8 cellular contexts compared by ENCODE assay signal in the genomic region with DNA sequence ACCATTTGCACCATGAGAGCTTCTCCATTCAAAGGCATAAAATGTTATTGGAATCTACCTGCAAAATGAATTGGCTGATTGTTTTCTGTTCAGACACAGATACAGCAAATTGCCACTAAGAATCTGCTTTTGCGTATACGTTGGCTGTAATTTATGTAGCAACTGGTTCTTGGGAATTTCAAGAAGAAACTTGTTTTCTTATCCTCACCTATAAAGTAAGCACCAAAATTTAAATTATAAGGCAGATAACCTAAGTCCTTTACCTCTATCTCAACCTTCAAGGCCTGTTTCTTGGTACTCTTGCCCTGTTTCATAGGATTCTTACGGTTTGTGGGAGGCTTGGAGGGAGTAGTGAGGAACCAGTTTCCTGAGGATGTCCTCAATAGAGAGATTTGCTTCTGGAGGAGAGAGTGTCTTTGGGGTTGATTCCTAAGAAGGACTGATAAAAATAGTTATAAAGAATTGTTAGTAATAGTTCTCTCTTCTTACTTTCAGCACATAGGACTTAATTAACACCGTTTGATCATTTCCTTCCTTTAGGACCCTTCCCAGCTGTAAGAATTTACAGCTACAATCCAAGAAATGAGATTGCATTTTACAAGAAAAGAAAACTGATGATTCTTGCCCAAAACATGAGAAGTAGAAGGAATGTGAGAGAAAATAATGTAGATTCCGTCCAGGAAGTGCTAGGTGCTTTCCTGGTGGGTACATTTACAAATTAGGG. TPM values are rescaled to one million over a fixed set of nuclear protein-coding genes. Genes with fewer than 3 reads are reported as not detected.
DNase-seq lines count a peak whose midpoint lies in the region; ATAC-seq, FAIRE-seq and TF ChIP-seq lines count a peak whose summit lies in the region.

No MANE protein-coding gene starts in this region.

- no peaks in the 10 kb centered on the region for H3K9me2 ChIP-seq in Loucy (replicated peaks; ENCODE audit: low read depth, low read length)

- H3K9ac ChIP-seq in Loucy (ENCODE audit: low read depth, low read length, poor library complexity, severe bottlenecking) = peak overlapping the region; percentile 92

- peaks cover 69 to 84% (median 79%) of the 10 kb centered on the region in 3 donors for H3K4me1 Mint-ChIP-seq in CD8-positive, alpha-beta memory T cell
- peaks cover 25% of the 10 kb centered on the region for H3K4me1 Mint-ChIP-seq in nephron progenitor cell

- POLR2A ChIA-PET in CD8-positive, alpha-beta memory T cell (lab: Charles Lee) = interaction anchor here (0.8 to 1.1 kb wide), 3 partner anchors 8 to 532 kb away, joined by 3 read pairs; a partner anchor contains a TSS

- no peak overlapping the region for H3K27ac ChIP-seq in CD8-positive, alpha-beta memory T cell (ENCODE audit: low read depth, low read length)
- H3K27ac ChIP-seq in breast epithelium = peak overlapping the region; percentile 40 to 94

- peaks cover 0 to 14% (median 1%) of the 10 kb centered on the region in 3 donors for H3K36me3 Mint-ChIP-seq in CD8-positive, alpha-beta memory T cell
- no peaks in the 10 kb centered on the region for H3K36me3 Mint-ChIP-seq in nephron progenitor cell (ENCODE audit: low read depth)

- ATAC-seq in GM18868 (IDR thresholded peaks at IDR 0.05; ENCODE audit: unreplicated experiment) (no peak), HG02973 (IDR thresholded peaks at IDR 0.05; ENCODE audit: unreplicated experiment) (no peak)

- H3K27me3 Mint-ChIP-seq in CD8-positive, alpha-beta memory T cell = no peaks in the 10 kb centered on the region
- H3K27me3 Mint-ChIP-seq in nephron progenitor cell (ENCODE audit: low read depth, poor library complexity) = peaks cover 62% of the 10 kb centered on the region

- no peaks in the 10 kb centered on the region for H3K27me3 ChIP-seq in CD8-positive, alpha-beta memory T cell (ENCODE audit: insufficient read depth, low read length, poor library complexity, severe bottlenecking)
- H3K27me3 ChIP-seq in Loucy (ENCODE audit: insufficient read depth, low read length, poor library complexity, severe bottlenecking) = no peaks in the 10 kb centered on the region
- no peaks in the 10 kb centered on the region for H3K27me3 ChIP-seq in breast epithelium

- intact Hi-C loops in breast epithelium (cut with DNase I; ENCODE audit: low total_unique reads) = no loop called here

- peaks cover 9% of the 10 kb centered on the region; the same call in 1 of the 2 replicates for H3F3A ChIP-seq in Loucy (ENCODE audit: low read depth)

- CTCF ChIA-PET in CD8-positive, alpha-beta memory T cell (lab: Charles Lee) = interaction anchor here (0.9 to 2.0 kb wide), 5 partner anchors 10 to 51 kb away, joined by 3 to 6 read pairs (median 3); no protein-coding TSS in a partner anchor

- H3K9me3 ChIP-seq in CD8-positive, alpha-beta memory T cell (ENCODE audit: low read length) = no peaks in the 10 kb centered on the region
- H3K9me3 ChIP-seq in Loucy (ENCODE audit: insufficient read depth, low read depth, low read length) (no peaks in the 10 kb centered on the region), breast epithelium (no peaks in the 10 kb centered on the region)

- H2AFZ ChIP-seq in Loucy (ENCODE audit: low read length) = no peak overlapping the region

- peaks cover 0 to 2% (median 0%) of the 10 kb centered on the region in 5 donors for H3K9me3 Mint-ChIP-seq in CD8-positive, alpha-beta memory T cell
- H3K9me3 Mint-ChIP-seq in nephron progenitor cell = no peaks in the 10 kb centered on the region

- peak overlapping the region; percentile 79 to 98 (median 94) for H3K27ac Mint-ChIP-seq in CD8-positive, alpha-beta memory T cell
- no peak overlapping the region for H3K27ac Mint-ChIP-seq in nephron progenitor cell

- H3K4me3 Mint-ChIP-seq in CD8-positive, alpha-beta memory T cell = peak overlapping the region; percentile 93 to 100 (median 98)
- H3K4me3 Mint-ChIP-seq in nephron progenitor cell = peak overlapping the region; percentile 93

- TF ChIP-seq POLR2A in breast epithelium (IDR thresholded peaks at IDR 0.05) = no peak

- H3K36me3 ChIP-seq in CD8-positive, alpha-beta memory T cell (ENCODE audit: insufficient read depth, low read length) = no peaks in the 10 kb centered on the region
- H3K36me3 ChIP-seq in Loucy (ENCODE audit: insufficient read depth, low read length) = no peaks in the 10 kb centered on the region
- no peaks in the 10 kb centered on the region for H3K36me3 ChIP-seq in breast epithelium

- H3K4me2 ChIP-seq in Loucy (ENCODE audit: low read depth, low read length, poor library complexity, severe bottlenecking) = peak overlapping the region; percentile 92

- H3K79me2 ChIP-seq in Loucy (ENCODE audit: insufficient read depth, low read length) = peaks cover 65% of the 10 kb centered on the region

- H4K20me1 ChIP-seq in Loucy (ENCODE audit: insufficient read depth, low read length, poor library complexity, severe bottlenecking) = peaks cover 57% of the 10 kb centered on the region

- H3K4me3 ChIP-seq in CD8-positive, alpha-beta memory T cell (ENCODE audit: low read length) = peak overlapping the region; percentile 74
- H3K4me3 ChIP-seq in Loucy (ENCODE audit: low read length, poor library complexity, severe bottlenecking) (peak overlapping the region; percentile 96), breast epithelium (no peak overlapping the region)

- DNase-seq in CD8-positive, alpha-beta memory T cell = no peak
- DNase-seq in breast epithelium (ENCODE audit: low spot score in 2 of 2) (no peak), nephron progenitor cell (no peak), GM19238 (ENCODE audit: insufficient read length, low spot score) (no peak), D721Med (ENCODE audit: insufficient read length, low spot score) (no peak)

- no peak for TF ChIP-seq CTCF in Loucy (conservative IDR thresholded peaks at IDR 0.05; ENCODE audit: low read length)
- TF ChIP-seq CTCF in breast epithelium (IDR thresholded peaks at IDR 0.05) = no peak
- TF ChIP-seq CTCF in nephron progenitor cell (IDR thresholded peaks at IDR 0.05) = no peak
- TF ChIP-seq CTCF in D721Med (IDR thresholded peaks at IDR 0.05; ENCODE audit: insufficient read depth, missing control alignments) = no peak

- H3K4me1 ChIP-seq in CD8-positive, alpha-beta memory T cell (ENCODE audit: insufficient read depth, low read length) = peaks cover 64% of the 10 kb centered on the region
- H3K4me1 ChIP-seq in Loucy (ENCODE audit: insufficient read depth, low read length, poor library complexity, severe bottlenecking) = peaks cover 82% of the 10 kb centered on the region
- peaks cover 0 to 3% of the 10 kb centered on the region in 2 donors for H3K4me1 ChIP-seq in breast epithelium

- no peak for FAIRE-seq in D721Med (lab: Jason Lieb, UNC)

RNA-seq across cellular contexts. Expression of a gene that starts 2.0 kb away (rescaled TPM):
- total RNA-seq in CD8-positive, alpha-beta memory T cell = 10 to 100 TPM; 22.3 to 24.7 TPM
- polyA plus RNA-seq in CD8-positive, alpha-beta memory T cell = 10.6 TPM
- total RNA-seq in breast epithelium = 10 to 100 TPM; 17.1 to 21.0 (median 17.9) TPM

RNA-seq across cellular contexts. Expression of a gene that starts 30.4 kb away (rescaled TPM):
- not detected for total RNA-seq in CD8-positive, alpha-beta memory T cell
- polyA plus RNA-seq in CD8-positive, alpha-beta memory T cell = 0.63 TPM
- 1 to 10 TPM in 1 of 3 donors, under 1 TPM in 1, not detected in 1; 0.59 to 1.6 TPM for total RNA-seq in breast epithelium

Comparison
In these comparisons a context has a peak if more than half of its experiments do, and no peak if none do; other contexts are left out.
1. H3K4me3 ChIP-seq: peak in CD8-positive, alpha-beta memory T cell (single experiment) and Loucy (single experiment); none in breast epithelium (0 of 3).